Comparison of ENCODE assay signal across 7 cellular contexts in the genomic region with DNA sequence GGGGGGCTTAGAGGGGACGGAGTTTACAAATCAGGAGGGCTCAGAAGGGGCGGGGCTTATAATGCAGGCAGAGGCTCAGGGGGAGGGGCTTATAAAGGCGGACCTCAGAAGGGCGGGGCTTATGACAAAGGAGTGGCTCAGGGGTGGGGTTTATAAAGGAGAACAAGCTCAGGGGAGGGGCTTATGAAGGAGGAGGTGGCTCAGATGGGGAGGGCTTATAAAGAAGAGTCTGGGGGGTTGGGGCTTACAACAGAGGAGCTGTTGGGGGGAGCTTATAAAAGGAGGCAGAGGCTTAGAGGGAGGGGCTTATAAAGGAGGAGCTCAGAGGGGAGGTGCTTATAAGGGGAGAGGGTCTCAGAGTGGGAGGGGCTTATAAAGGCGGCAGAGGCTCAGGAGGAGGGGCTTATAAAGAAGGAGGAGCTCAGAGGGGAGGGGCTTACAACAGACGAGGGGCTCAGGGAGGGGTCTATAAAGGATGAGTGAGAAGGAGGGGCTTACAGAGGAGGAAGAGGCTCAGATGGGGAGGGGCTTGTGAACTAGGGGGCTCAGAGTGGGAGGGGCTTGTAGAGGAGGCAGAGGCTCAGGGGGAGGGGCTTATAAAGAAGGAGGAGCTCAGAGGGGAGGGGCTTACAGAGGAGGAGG. TPM values are rescaled to one million over a fixed set of nuclear protein-coding genes. Genes with fewer than 3 reads are reported as not detected.
DNase-seq lines count a peak whose midpoint lies in the region; TF ChIP-seq lines count a peak whose summit lies in the region.
"Had no signal": no experiment of that assay in that cellular context is flagged by ENCODE, and none has a peak within 500 bp of the region (broad histone marks: within the 10 kb centered on the region; RNA-seq: fewer than 3 reads in every experiment).

No MANE protein-coding gene starts in this region.

- no peak overlapping the region for H3K27ac ChIP-seq in prostate gland

- DNase-seq in GDM1 (lab: John Stamatoyannopoulos, UW) (peak; percentile 90), SIG-M5 (lab: John Stamatoyannopoulos, UW) (peak; percentile 15), hepatic stellate cell (ENCODE audit: low spot score) (peak; percentile 54), SHP77 treated with DMSO at 0.1 percent for 48 hours (lab: John Stamatoyannopoulos, UW) (no peak), prostate gland (ENCODE audit: low spot score) (no peak), occipital lobe (lab: John Stamatoyannopoulos, UW) (no peak)

- 51% methylated on average over 6 of the region's 6 CpGs for WGBS in prostate gland

- H3K9me3 ChIP-seq in prostate gland: no peaks in the 10 kb centered on the region

- no peaks in the 10 kb centered on the region for H3K4me1 ChIP-seq in prostate gland (replicated peaks)

- intact Hi-C loops in prostate gland (cut with DNase I): no loop called here

- no peaks in the 10 kb centered on the region for H3K27me3 ChIP-seq in prostate gland (replicated peaks; ENCODE audit: insufficient read depth)

- H3K4me3 ChIP-seq in prostate gland: no peak overlapping the region

- no peak for TF ChIP-seq CTCF in prostate gland (IDR thresholded peaks at IDR 0.05)

- no peaks in the 10 kb centered on the region for H3K36me3 ChIP-seq in prostate gland

- TF ChIP-seq POLR2A in prostate gland (IDR thresholded peaks at IDR 0.05): no peak

RNA-seq across cellular contexts. Expression of gene SMIM24, which starts 1.0 kb away (rescaled TPM):
- total RNA-seq in prostate gland (1 to 10 TPM in 1 of 2 donors, under 1 TPM in 1; 0.32 to 1.6 TPM), occipital lobe (not detected)
- total RNA-seq: fibroblast of lung had no signal

RNA-seq across cellular contexts. Expression of gene SMIM44, which starts 3.9 kb away (rescaled TPM):
- total RNA-seq in prostate gland (1 to 10 TPM in 1 of 2 donors, not detected in 1; 1.7 TPM), occipital lobe (not detected)
- total RNA-seq: fibroblast of lung had no signal

RNA-seq across cellular contexts. Expression of gene DOHH, which starts 21.2 kb away (rescaled TPM):
- 10 to 100 TPM; 26.1 to 26.9 TPM for total RNA-seq in prostate gland
- 10.6 TPM for total RNA-seq in occipital lobe

RNA-seq across cellular contexts. Expression of gene FZR1, which starts 26.8 kb away (rescaled TPM):
- total RNA-seq in prostate gland: 10 to 100 TPM; 32.2 to 64.9 TPM
- total RNA-seq in occipital lobe: 42.0 TPM

RNA-seq across cellular contexts. Expression of gene TEKTIP1, which starts 59.7 kb away (rescaled TPM):
- total RNA-seq in prostate gland (1 to 10 TPM in 1 of 2 donors, under 1 TPM in 1; 0.41 to 5.3 TPM), occipital lobe (not detected)
- total RNA-seq: fibroblast of lung had no signal

Comparison
In these comparisons a context has a peak if more than half of its experiments do, and no peak if none do; other contexts are left out.
1. DNase-seq: peak in GDM1 (single experiment), SIG-M5 (single experiment) and hepatic stellate cell (single experiment); none in SHP77 treated with DMSO at 0.1 percent for 48 hours (single experiment), prostate gland (single experiment) and occipital lobe (single experiment).